Comparison of ENCODE assay signal across 1 cellular context in the genomic region with DNA sequence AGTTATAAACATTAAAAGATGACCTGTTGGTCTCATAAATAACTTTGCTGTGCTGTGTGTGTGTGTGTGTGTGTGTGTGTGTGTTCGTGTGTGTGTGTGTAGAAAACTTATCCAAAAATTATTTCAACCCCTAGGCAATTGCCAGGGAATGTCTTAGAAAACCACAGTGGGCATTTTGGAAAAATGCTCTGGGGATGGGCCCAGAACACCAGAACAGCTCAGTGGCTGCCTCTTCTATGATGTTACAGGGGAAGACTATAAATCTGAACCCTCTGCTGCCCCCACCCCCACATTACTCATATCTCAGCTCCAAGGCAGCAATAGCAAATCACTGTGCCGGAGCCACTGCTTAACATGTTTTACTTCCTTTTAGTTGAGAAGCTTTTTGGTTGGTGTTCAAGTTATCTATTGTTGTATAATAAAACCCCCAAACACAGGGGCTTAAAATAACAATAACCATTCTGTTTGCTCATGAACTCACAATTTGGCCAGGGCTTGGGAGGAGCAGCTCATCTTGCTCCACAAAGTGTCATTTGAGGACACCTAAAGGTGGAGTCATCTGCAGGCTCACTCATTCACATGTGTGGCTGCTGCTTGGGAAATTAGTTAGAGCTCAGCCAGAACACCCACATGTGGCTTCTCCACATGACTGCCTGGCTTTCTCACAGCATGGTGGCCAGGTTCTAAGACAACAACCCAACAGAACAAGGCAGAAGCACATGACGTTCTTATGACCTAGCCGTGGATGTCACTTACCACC.
TF ChIP-seq lines count a peak whose summit lies in the region.

No MANE protein-coding gene starts in this region.

TF ChIP-seq in IMR-90, 13 proteins besides CTCF, POLR2A, EP300 and RAD21:
- TF ChIP-seq MXI1 (IDR thresholded peaks at IDR 0.05; ENCODE audit: borderline replicate concordance, low read depth, low read length), result no peak
- TF ChIP-seq BHLHE40 (IDR thresholded peaks at IDR 0.05; ENCODE audit: low read depth, low read length), result 0 out of 2 replicates have a peak, but pooled peaks have one; percentile 7
- no peak for TF ChIP-seq RFX5 (IDR thresholded peaks at IDR 0.05; ENCODE audit: low read depth, low read length)
- TF ChIP-seq MAZ (IDR thresholded peaks at IDR 0.05; ENCODE audit: borderline replicate concordance, low read depth, low read length), result peak; percentile 46; the same call in 1 of the 2 replicates
- TF ChIP-seq ELK1 (IDR thresholded peaks at IDR 0.05; ENCODE audit: borderline replicate concordance, low read depth, low read length), result no peak
- no peak for TF ChIP-seq SMC3 (IDR thresholded peaks at IDR 0.05; ENCODE audit: low read depth, low read length)
- TF ChIP-seq MAFK (IDR thresholded peaks at IDR 0.05; ENCODE audit: low read depth, low read length), result no peak
- TF ChIP-seq FOS (IDR thresholded peaks at IDR 0.05; ENCODE audit: low read depth, low read length), result peak; percentile 19; the same call in 1 of the 2 replicates
- TF ChIP-seq, protein P1, sequence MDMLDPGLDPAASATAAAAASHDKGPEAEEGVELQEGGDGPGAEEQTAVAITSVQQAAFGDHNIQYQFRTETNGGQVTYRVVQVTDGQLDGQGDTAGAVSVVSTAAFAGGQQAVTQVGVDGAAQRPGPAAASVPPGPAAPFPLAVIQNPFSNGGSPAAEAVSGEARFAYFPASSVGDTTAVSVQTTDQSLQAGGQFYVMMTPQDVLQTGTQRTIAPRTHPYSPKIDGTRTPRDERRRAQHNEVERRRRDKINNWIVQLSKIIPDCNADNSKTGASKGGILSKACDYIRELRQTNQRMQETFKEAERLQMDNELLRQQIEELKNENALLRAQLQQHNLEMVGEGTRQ (IDR thresholded peaks at IDR 0.05; ENCODE audit: low read depth, low read length), result peak; percentile 61; the same call in 1 of the 2 replicates
- no peak for TF ChIP-seq CHD1 (IDR thresholded peaks at IDR 0.05; ENCODE audit: low read depth, low read length)
- TF ChIP-seq RCOR1 (IDR thresholded peaks at IDR 0.05; ENCODE audit: insufficient replicate concordance, low read length), result no peak
- TF ChIP-seq NFE2L2 (IDR thresholded peaks at IDR 0.05; ENCODE audit: low read depth, low read length), result no peak
- TF ChIP-seq CEBPB (IDR thresholded peaks at IDR 0.05; ENCODE audit: low read depth, low read length), result peak; percentile 58
